24 cellular contexts compared by ENCODE assay signal in genomic region chr13:33876716-33877394, GRCh38.
"Had no signal": no experiment of that assay in that cellular context is flagged by ENCODE, and none has a peak within 500 bp of the region (broad histone marks: within the 10 kb centered on the region; RNA-seq: fewer than 3 reads in every experiment).

No MANE protein-coding gene starts in this region.

- DNase-seq: Karpas-422, KG1, MG63, NCI-H1092, NCI-H1105 treated with DMSO at 0.1 percent for 48 hours, NCI-H1417 treated with DMSO at 0.1 percent for 48 hours, NCI-H1694 treated with DMSO at 0.1 percent for 48 hours, NCI-H1930, NCI-H2081, NCI-H2171, NCI-H226, NCI-H446, NCI-H510A, NCI-H524 treated with DMSO at 0.1 percent for 48 hours, NCI-H69, NCI-H774, Right ventricle myocardium superior, RPMI8226, SIG-M5, T-helper 1 cell had no signal

- H3K27ac ChIP-seq: HL-60, SJSA1, SK-N-MC had no signal

- H3K36me3 ChIP-seq: SJSA1 had no signal

- FAIRE-seq: HTR-8/SVneo had no signal

- H3K4me3 ChIP-seq: MG63, SJSA1, SK-N-MC had no signal

- H3K9me3 ChIP-seq: MG63, SJSA1 had no signal

- H3K27me3 ChIP-seq: MG63, SJSA1 had no signal

- H3K4me1 ChIP-seq: SJSA1 had no signal
